In genomic region chr6:67358241-67358640, GRCh38 we compare ENCODE assay signal across 31 cellular contexts.
"Had no signal": no experiment of that assay in that cellular context is flagged by ENCODE, and none has a peak within 500 bp of the region (broad histone marks: within the 10 kb centered on the region; RNA-seq: fewer than 3 reads in every experiment).

No MANE protein-coding gene starts in this region.

- H3K36me3 Mint-ChIP-seq: activated CD4-positive, alpha-beta memory T cell treated with anti-CD3 and anti-CD28 coated beads for 36 hours; activated naive CD4-positive, alpha-beta T cell treated with anti-CD3 and anti-CD28 coated beads, Interleukin-2, amount 10 ng/mL, durations not matched to agents 7 days and 5 days; activated naive CD8-positive, alpha-beta T cell treated with anti-CD3 and anti-CD28 coated beads, Interleukin-2, amount 10 ng/mL, durations not matched to agents 7 days and 5 days; brain; stimulated activated naive B cell treated with anti-CD40 and anti-IgM and Interleukin-4, amounts not matched to agents 10 μg/mL and 1 μg/mL and 100 μg/mL, for 72 hours had no signal

- H3K9me3 ChIP-seq: ascending aorta, heart left ventricle, stomach, thyroid gland, upper lobe of left lung had no signal

- H3K4me1 Mint-ChIP-seq: activated CD4-positive, alpha-beta T cell treated with anti-CD3 and anti-CD28 coated beads, Interleukin-2, amount 10 ng/mL, durations not matched to agents 24 days and 14 days; activated naive CD8-positive, alpha-beta T cell treated with anti-CD3 and anti-CD28 coated beads, Interleukin-2, amount 10 ng/mL, durations not matched to agents 7 days and 5 days; stimulated activated naive B cell treated with anti-CD40 and anti-IgM and Interleukin-4, amounts not matched to agents 10 μg/mL and 1 μg/mL and 100 μg/mL, for 72 hours had no signal

- ATAC-seq: heart left ventricle; right cardiac atrium; stimulated activated naive B cell treated with anti-CD40 and anti-IgM and Interleukin-4, amounts not matched to agents 10 μg/mL and 1 μg/mL and 100 μg/mL, for 72 hours had no signal

- H3K4me3 Mint-ChIP-seq: activated CD4-positive, alpha-beta memory T cell treated with anti-CD3 and anti-CD28 coated beads for 36 hours; activated CD4-positive, alpha-beta T cell treated with anti-CD3 and anti-CD28 coated beads, Interleukin-2, amount 10 ng/mL, durations not matched to agents 24 days and 14 days; activated naive CD4-positive, alpha-beta T cell treated with anti-CD3 and anti-CD28 coated beads, Interleukin-2, amount 10 ng/mL, durations not matched to agents 7 days and 5 days; activated naive CD8-positive, alpha-beta T cell treated with anti-CD3 and anti-CD28 coated beads, Interleukin-2, amount 10 ng/mL, durations not matched to agents 7 days and 5 days; activated T-cell treated with anti-CD3 and anti-CD28 coated beads, Interleukin-2, amount 50 U/mL, for 24 hours; brain; nephron; stimulated activated naive B cell treated with anti-CD40 and anti-IgM and Interleukin-4, amounts not matched to agents 10 μg/mL and 1 μg/mL and 100 μg/mL, for 72 hours; T-helper 1 cell treated with Interleukin-12 subunit alpha and Interleukin-12 subunit beta and Interleukin-4 antibody, amounts not matched to agents 30 μg/mL and 1 μg/mL, for 36 hours had no signal

- H3K27me3 Mint-ChIP-seq: activated CD4-positive, alpha-beta memory T cell treated with anti-CD3 and anti-CD28 coated beads for 36 hours; activated CD4-positive, alpha-beta T cell treated with anti-CD3 and anti-CD28 coated beads, Interleukin-2, amount 10 ng/mL, durations not matched to agents 24 days and 14 days; activated naive CD4-positive, alpha-beta T cell treated with anti-CD3 and anti-CD28 coated beads, Interleukin-2, amount 10 ng/mL, durations not matched to agents 7 days and 5 days; activated naive CD8-positive, alpha-beta T cell treated with anti-CD3 and anti-CD28 coated beads, Interleukin-2, amount 10 ng/mL, durations not matched to agents 7 days and 5 days; activated T-cell treated with anti-CD3 and anti-CD28 coated beads, Interleukin-2, amount 50 U/mL, for 24 hours; brain; stimulated activated naive B cell treated with anti-CD40 and anti-IgM and Interleukin-4, amounts not matched to agents 10 μg/mL and 1 μg/mL and 100 μg/mL, for 72 hours had no signal

- DNase-seq: activated CD4-positive, alpha-beta memory T cell treated with anti-CD3 and anti-CD28 coated beads for 36 hours; activated CD4-positive, alpha-beta T cell treated with anti-CD3 and anti-CD28 coated beads, Interleukin-2, amount 10 ng/mL, durations not matched to agents 24 days and 14 days; activated CD4-positive, CD25-positive, alpha-beta regulatory T cell treated with anti-CD3 and anti-CD28 coated beads, Interleukin-2, amount 50 U/mL, for 72 hours; activated CD8-positive, alpha-beta memory T cell treated with anti-CD3 and anti-CD28 coated beads, Interleukin-2, amount 50 U/mL, for 4 hours; activated gamma-delta T cell; activated naive CD4-positive, alpha-beta T cell treated with anti-CD3 and anti-CD28 coated beads, Interleukin-2, amount 10 ng/mL, durations not matched to agents 7 days and 5 days; activated naive CD8-positive, alpha-beta T cell treated with anti-CD3 and anti-CD28 coated beads, Interleukin-2, amount 10 ng/mL, durations not matched to agents 7 days and 5 days; activated T-cell treated with anti-CD3 and anti-CD28 coated beads, Interleukin-2, amount 50 U/mL, for 24 hours; dorsolateral prefrontal cortex; effector memory CD4-positive, alpha-beta T cell; erythroblast; heart left ventricle; left ventricle myocardium inferior; mesendoderm; posterior cingulate gyrus; right cardiac atrium; stimulated activated CD4-positive, alpha-beta T cell treated with anti-CD3 and anti-CD28 coated beads, Interleukin-12 subunit alpha, Interleukin-12 subunit beta, amount 100 ng/mL, for 4 hours; stimulated activated CD4-positive, alpha-beta T cell treated with anti-CD3 and anti-CD28 coated beads, Interleukin-4, amount 100 ng/mL, for 4 hours; stimulated activated CD8-positive, alpha-beta memory T cell treated with anti-CD3 and anti-CD28 coated beads, Interleukin-4, amount 100 ng/mL, for 48 hours; stimulated activated naive B cell treated with anti-CD40 and anti-IgM and Interleukin-4, amounts not matched to agents 10 μg/mL and 1 μg/mL and 100 μg/mL, for 72 hours; stomach; T-helper 9 cell; thyroid gland; upper lobe of left lung had no signal

- H3K36me3 ChIP-seq: ascending aorta, heart left ventricle, left ventricle myocardium inferior, stomach, thyroid gland, upper lobe of left lung had no signal

- H3K4me1 ChIP-seq: ascending aorta, heart left ventricle, left ventricle myocardium inferior, stomach, thyroid gland, upper lobe of left lung had no signal

- H3K27me3 ChIP-seq: ascending aorta, dorsolateral prefrontal cortex, heart left ventricle, stomach, thyroid gland, upper lobe of left lung had no signal

- H3K9me3 Mint-ChIP-seq: activated CD4-positive, alpha-beta T cell treated with anti-CD3 and anti-CD28 coated beads, Interleukin-2, amount 10 ng/mL, durations not matched to agents 24 days and 14 days; activated naive CD4-positive, alpha-beta T cell treated with anti-CD3 and anti-CD28 coated beads, Interleukin-2, amount 10 ng/mL, durations not matched to agents 7 days and 5 days; activated naive CD8-positive, alpha-beta T cell treated with anti-CD3 and anti-CD28 coated beads, Interleukin-2, amount 10 ng/mL, durations not matched to agents 7 days and 5 days; brain; nephron; T-helper 1 cell treated with Interleukin-12 subunit alpha and Interleukin-12 subunit beta and Interleukin-4 antibody, amounts not matched to agents 30 μg/mL and 1 μg/mL, for 36 hours had no signal

- H3K4me3 ChIP-seq: ascending aorta, coronary artery, dorsolateral prefrontal cortex, heart left ventricle, left ventricle myocardium inferior, lung, skin epidermis, stomach, thyroid gland, upper lobe of left lung had no signal

- H3K27ac ChIP-seq: ascending aorta, coronary artery, dorsolateral prefrontal cortex, heart left ventricle, left ventricle myocardium inferior, skin epidermis, stomach, thyroid gland, upper lobe of left lung had no signal

- H3K27ac Mint-ChIP-seq: activated CD4-positive, alpha-beta memory T cell treated with anti-CD3 and anti-CD28 coated beads for 36 hours; activated CD4-positive, alpha-beta T cell treated with anti-CD3 and anti-CD28 coated beads, Interleukin-2, amount 10 ng/mL, durations not matched to agents 24 days and 14 days; activated naive CD4-positive, alpha-beta T cell treated with anti-CD3 and anti-CD28 coated beads, Interleukin-2, amount 10 ng/mL, durations not matched to agents 7 days and 5 days; activated naive CD8-positive, alpha-beta T cell treated with anti-CD3 and anti-CD28 coated beads, Interleukin-2, amount 10 ng/mL, durations not matched to agents 7 days and 5 days; activated T-cell treated with anti-CD3 and anti-CD28 coated beads, Interleukin-2, amount 50 U/mL, for 24 hours; brain; nephron; stimulated activated naive B cell treated with anti-CD40 and anti-IgM and Interleukin-4, amounts not matched to agents 10 μg/mL and 1 μg/mL and 100 μg/mL, for 72 hours; T-helper 1 cell treated with Interleukin-12 subunit alpha and Interleukin-12 subunit beta and Interleukin-4 antibody, amounts not matched to agents 30 μg/mL and 1 μg/mL, for 36 hours had no signal
